ENCODE assay signal across 2 cellular contexts in the genomic region with DNA sequence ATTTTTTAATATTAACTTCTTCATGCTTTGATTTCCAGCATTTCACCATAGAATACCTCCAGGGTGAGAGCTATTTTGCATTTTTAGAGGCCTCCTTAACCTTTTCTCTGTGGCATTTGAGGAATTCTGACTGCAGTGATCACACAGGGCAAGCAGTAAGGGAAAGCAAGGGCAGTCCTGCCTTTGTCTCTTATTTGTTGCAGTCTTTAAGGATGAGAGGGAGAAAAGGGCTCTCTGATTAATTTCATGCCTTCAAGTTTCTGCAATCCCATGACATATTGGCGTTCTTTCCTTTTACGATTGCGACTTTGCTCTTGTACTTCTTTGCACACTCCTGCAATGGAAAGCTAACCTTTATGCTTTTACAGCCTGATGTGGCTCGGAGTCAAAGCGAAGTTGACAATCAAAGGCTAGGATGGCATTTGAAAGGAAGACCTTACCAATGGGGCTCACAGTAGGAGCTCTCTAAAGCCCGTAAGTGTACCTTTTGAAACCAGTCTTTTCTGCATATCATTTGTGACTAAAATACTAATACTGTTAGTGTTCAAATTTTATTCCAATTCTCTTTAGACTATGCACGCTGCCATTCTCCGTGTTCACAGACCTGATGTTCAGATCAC.
TF ChIP-seq lines count a peak whose summit lies in the region.

No MANE protein-coding gene starts in this region.

TF ChIP-seq in GM23338, 12 proteins besides CTCF, POLR2A, EP300 and RAD21 (continues in another document):
- TF ChIP-seq STAT1 (IDR thresholded peaks at IDR 0.05; ENCODE audit: unreplicated experiment) (no peak), CREB1 (CRISPR knock-in tag; IDR thresholded peaks at IDR 0.05; ENCODE audit: low read depth) (no peak), NANOG (IDR thresholded peaks at IDR 0.05; ENCODE audit: borderline replicate concordance) (no peak; the same call in 1 of the 2 replicates), ZNF114 (CRISPR knock-in tag; IDR thresholded peaks at IDR 0.05) (no peak), EZH2phosphoT487 (IDR thresholded peaks at IDR 0.05; ENCODE audit: unreplicated experiment) (no peak), ZNF331 (CRISPR knock-in tag; IDR thresholded peaks at IDR 0.05; ENCODE audit: low read depth) (no peak), POLR2AphosphoS5 (IDR thresholded peaks at IDR 0.05; ENCODE audit: low read depth) (no peak)
- TF ChIP-seq, protein P1, sequence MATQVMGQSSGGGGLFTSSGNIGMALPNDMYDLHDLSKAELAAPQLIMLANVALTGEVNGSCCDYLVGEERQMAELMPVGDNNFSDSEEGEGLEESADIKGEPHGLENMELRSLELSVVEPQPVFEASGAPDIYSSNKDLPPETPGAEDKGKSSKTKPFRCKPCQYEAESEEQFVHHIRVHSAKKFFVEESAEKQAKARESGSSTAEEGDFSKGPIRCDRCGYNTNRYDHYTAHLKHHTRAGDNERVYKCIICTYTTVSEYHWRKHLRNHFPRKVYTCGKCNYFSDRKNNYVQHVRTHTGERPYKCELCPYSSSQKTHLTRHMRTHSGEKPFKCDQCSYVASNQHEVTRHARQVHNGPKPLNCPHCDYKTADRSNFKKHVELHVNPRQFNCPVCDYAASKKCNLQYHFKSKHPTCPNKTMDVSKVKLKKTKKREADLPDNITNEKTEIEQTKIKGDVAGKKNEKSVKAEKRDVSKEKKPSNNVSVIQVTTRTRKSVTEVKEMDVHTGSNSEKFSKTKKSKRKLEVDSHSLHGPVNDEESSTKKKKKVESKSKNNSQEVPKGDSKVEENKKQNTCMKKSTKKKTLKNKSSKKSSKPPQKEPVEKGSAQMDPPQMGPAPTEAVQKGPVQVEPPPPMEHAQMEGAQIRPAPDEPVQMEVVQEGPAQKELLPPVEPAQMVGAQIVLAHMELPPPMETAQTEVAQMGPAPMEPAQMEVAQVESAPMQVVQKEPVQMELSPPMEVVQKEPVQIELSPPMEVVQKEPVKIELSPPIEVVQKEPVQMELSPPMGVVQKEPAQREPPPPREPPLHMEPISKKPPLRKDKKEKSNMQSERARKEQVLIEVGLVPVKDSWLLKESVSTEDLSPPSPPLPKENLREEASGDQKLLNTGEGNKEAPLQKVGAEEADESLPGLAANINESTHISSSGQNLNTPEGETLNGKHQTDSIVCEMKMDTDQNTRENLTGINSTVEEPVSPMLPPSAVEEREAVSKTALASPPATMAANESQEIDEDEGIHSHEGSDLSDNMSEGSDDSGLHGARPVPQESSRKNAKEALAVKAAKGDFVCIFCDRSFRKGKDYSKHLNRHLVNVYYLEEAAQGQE (IDR thresholded peaks at IDR 0.05; ENCODE audit: unreplicated experiment) = no peak
- TF ChIP-seq, protein P2, sequence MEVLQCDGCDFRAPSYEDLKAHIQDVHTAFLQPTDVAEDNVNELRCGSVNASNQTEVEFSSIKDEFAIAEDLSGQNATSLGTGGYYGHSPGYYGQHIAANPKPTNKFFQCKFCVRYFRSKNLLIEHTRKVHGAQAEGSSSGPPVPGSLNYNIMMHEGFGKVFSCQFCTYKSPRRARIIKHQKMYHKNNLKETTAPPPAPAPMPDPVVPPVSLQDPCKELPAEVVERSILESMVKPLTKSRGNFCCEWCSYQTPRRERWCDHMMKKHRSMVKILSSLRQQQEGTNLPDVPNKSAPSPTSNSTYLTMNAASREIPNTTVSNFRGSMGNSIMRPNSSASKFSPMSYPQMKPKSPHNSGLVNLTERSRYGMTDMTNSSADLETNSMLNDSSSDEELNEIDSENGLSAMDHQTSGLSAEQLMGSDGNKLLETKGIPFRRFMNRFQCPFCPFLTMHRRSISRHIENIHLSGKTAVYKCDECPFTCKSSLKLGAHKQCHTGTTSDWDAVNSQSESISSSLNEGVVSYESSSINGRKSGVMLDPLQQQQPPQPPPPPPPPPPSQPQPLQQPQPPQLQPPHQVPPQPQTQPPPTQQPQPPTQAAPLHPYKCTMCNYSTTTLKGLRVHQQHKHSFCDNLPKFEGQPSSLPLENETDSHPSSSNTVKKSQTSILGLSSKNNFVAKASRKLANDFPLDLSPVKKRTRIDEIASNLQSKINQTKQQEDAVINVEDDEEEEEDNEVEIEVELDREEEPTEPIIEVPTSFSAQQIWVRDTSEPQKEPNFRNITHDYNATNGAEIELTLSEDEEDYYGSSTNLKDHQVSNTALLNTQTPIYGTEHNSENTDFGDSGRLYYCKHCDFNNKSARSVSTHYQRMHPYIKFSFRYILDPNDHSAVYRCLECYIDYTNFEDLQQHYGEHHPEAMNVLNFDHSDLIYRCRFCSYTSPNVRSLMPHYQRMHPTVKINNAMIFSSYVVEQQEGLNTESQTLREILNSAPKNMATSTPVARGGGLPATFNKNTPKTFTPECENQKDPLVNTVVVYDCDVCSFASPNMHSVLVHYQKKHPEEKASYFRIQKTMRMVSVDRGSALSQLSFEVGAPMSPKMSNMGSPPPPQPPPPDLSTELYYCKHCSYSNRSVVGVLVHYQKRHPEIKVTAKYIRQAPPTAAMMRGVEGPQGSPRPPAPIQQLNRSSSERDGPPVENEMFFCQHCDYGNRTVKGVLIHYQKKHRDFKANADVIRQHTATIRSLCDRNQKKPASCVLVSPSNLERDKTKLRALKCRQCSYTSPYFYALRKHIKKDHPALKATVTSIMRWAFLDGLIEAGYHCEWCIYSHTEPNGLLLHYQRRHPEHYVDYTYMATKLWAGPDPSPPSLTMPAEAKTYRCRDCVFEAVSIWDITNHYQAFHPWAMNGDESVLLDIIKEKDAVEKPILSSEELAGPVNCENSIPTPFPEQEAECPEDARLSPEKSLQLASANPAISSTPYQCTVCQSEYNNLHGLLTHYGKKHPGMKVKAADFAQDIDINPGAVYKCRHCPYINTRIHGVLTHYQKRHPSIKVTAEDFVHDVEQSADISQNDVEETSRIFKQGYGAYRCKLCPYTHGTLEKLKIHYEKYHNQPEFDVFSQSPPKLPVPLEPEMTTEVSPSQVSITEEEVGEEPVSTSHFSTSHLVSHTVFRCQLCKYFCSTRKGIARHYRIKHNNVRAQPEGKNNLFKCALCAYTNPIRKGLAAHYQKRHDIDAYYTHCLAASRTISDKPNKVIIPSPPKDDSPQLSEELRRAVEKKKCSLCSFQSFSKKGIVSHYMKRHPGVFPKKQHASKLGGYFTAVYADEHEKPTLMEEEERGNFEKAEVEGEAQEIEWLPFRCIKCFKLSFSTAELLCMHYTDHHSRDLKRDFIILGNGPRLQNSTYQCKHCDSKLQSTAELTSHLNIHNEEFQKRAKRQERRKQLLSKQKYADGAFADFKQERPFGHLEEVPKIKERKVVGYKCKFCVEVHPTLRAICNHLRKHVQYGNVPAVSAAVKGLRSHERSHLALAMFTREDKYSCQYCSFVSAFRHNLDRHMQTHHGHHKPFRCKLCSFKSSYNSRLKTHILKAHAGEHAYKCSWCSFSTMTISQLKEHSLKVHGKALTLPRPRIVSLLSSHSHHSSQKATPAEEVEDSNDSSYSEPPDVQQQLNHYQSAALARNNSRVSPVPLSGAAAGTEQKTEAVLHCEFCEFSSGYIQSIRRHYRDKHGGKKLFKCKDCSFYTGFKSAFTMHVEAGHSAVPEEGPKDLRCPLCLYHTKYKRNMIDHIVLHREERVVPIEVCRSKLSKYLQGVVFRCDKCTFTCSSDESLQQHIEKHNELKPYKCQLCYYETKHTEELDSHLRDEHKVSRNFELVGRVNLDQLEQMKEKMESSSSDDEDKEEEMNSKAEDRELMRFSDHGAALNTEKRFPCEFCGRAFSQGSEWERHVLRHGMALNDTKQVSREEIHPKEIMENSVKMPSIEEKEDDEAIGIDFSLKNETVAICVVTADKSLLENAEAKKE (CRISPR knock-in tag; IDR thresholded peaks at IDR 0.05) = no peak

TF ChIP-seq in neural cell, 6 proteins besides CTCF, POLR2A, EP300 and RAD21:
- TF ChIP-seq EZH2 (IDR thresholded peaks at IDR 0.05; ENCODE audit: borderline replicate concordance, insufficient read depth, low read length, poor library complexity, severe bottlenecking) (no peak), MXI1 (conservative IDR thresholded peaks at IDR 0.05; ENCODE audit: poor library complexity, severe bottlenecking) (no peak), SMC3 (conservative IDR thresholded peaks at IDR 0.05; ENCODE audit: poor library complexity) (no peak), POLR2AphosphoS5 (IDR thresholded peaks at IDR 0.05) (no peak), TAF1 (IDR thresholded peaks at IDR 0.05; ENCODE audit: low read depth) (no peak)
- TF ChIP-seq, protein P1 (IDR thresholded peaks at IDR 0.05; ENCODE audit: borderline replicate concordance) = no peak
